In the genomic region with DNA sequence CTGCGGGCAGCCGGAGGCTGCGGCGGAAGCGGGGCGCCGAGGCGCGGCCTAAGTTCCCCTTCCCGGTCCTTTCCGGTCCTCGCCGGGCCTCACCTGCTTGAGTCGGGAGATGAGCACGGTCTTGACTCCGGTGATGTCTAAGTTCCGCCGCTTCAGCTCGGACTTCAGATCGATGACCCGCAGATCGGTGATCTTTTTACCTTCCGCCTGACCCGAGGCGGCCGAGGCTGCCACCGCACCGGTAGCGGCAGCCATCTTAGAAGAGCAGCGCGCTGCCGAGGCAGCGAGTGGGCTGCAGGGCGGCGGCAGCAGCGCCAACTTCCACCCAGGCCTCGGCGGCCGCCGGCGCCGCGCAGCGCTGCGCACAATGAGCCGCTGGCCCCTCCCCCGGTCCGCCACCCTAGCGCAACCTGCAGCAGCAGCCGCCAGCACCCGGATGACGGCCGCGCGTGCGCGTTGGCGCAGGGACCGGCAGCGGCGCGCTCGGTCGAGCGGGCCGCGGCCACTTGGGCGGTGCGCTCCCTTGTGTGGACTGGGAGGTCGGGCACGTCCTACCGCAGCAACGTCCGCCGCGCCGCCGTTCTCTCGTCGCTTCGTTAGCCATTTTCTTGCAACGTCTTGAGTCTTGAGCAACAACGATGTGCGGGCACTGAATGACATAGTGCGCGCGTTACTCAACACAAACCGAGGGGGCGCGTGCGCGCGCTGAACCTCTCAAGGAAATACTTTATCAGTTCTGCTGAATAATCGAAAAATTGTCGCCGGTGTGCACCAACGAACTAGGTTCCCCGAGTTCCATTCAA, we compare ENCODE assay signal across 1 cellular context.
A peak's percentile ranks its signal among the peaks of the same experiment; 100 is the strongest.
TF ChIP-seq lines count a peak whose summit lies in the region.

A gene (minus strand): TSS at position 369 of the 803 bp plus-strand sequence. CDS start 114 bp downstream, at position 255.

TF ChIP-seq in HepG2, 621 proteins besides CTCF, POLR2A, EP300 and RAD21 (continued from another document and continues in another):
- TF ChIP-seq, protein P1, sequence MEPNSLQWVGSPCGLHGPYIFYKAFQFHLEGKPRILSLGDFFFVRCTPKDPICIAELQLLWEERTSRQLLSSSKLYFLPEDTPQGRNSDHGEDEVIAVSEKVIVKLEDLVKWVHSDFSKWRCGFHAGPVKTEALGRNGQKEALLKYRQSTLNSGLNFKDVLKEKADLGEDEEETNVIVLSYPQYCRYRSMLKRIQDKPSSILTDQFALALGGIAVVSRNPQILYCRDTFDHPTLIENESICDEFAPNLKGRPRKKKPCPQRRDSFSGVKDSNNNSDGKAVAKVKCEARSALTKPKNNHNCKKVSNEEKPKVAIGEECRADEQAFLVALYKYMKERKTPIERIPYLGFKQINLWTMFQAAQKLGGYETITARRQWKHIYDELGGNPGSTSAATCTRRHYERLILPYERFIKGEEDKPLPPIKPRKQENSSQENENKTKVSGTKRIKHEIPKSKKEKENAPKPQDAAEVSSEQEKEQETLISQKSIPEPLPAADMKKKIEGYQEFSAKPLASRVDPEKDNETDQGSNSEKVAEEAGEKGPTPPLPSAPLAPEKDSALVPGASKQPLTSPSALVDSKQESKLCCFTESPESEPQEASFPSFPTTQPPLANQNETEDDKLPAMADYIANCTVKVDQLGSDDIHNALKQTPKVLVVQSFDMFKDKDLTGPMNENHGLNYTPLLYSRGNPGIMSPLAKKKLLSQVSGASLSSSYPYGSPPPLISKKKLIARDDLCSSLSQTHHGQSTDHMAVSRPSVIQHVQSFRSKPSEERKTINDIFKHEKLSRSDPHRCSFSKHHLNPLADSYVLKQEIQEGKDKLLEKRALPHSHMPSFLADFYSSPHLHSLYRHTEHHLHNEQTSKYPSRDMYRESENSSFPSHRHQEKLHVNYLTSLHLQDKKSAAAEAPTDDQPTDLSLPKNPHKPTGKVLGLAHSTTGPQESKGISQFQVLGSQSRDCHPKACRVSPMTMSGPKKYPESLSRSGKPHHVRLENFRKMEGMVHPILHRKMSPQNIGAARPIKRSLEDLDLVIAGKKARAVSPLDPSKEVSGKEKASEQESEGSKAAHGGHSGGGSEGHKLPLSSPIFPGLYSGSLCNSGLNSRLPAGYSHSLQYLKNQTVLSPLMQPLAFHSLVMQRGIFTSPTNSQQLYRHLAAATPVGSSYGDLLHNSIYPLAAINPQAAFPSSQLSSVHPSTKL (CRISPR knock-in tag; IDR thresholded peaks at IDR 0.05), result peak; percentile 44
- TF ChIP-seq HNRNPLL (IDR thresholded peaks at IDR 0.05; ENCODE audit: low read depth, low read length, poor library complexity, severe bottlenecking) (peak; percentile 98), BRCA1 (CRISPR knock-in tag; IDR thresholded peaks at IDR 0.05) (peak; percentile 70; the same call in 1 of the 2 replicates), FOXK2 (IDR thresholded peaks at IDR 0.05) (no peak), ATF1 (CRISPR knock-in tag; IDR thresholded peaks at IDR 0.05) (no peak), ZNF83 (CRISPR knock-in tag; IDR thresholded peaks at IDR 0.05; ENCODE audit: borderline replicate concordance) (peak; percentile 49; the same call in 1 of the 2 replicates), MAFK (conservative IDR thresholded peaks at IDR 0.05 in 1 of 2, IDR thresholded peaks at IDR 0.05 in 1 of 2; ENCODE audit: low read length in 2 of 2) (peak; percentile 90 to 97), ONECUT2 (CRISPR knock-in tag; IDR thresholded peaks at IDR 0.05) (peak; percentile 28; the same call in 1 of the 2 replicates), TEAD2 (CRISPR knock-in tag; IDR thresholded peaks at IDR 0.05) (peak; percentile 60; the same call in 1 of the 2 replicates), ZNF660 (CRISPR knock-in tag; IDR thresholded peaks at IDR 0.05; ENCODE audit: borderline replicate concordance, low read depth) (no peak), ZNF253 (CRISPR knock-in tag; IDR thresholded peaks at IDR 0.05; ENCODE audit: borderline replicate concordance) (no peak), NFKBIZ (CRISPR knock-in tag; IDR thresholded peaks at IDR 0.05) (no peak), ZFAT (CRISPR knock-in tag; conservative IDR thresholded peaks at IDR 0.05) (peak; percentile 82; the same call in 1 of the 2 replicates), HNF4A (CRISPR knock-in tag; IDR thresholded peaks at IDR 0.05) (no peak), MIER3 (CRISPR knock-in tag; IDR thresholded peaks at IDR 0.05; ENCODE audit: borderline replicate concordance) (peak; percentile 45; the same call in 1 of the 2 replicates), ZNF468 (CRISPR knock-in tag; IDR thresholded peaks at IDR 0.05) (peak; percentile 88; the same call in 1 of the 2 replicates), ZBTB20 (CRISPR knock-in tag; IDR thresholded peaks at IDR 0.05; ENCODE audit: borderline replicate concordance, low read depth) (0 out of 2 replicates have a peak, but pooled peaks have one; percentile 28), ZNF782 (CRISPR knock-in tag; IDR thresholded peaks at IDR 0.05; ENCODE audit: borderline replicate concordance) (no peak; the same call in 1 of the 2 replicates), RCOR2 (CRISPR knock-in tag; IDR thresholded peaks at IDR 0.05) (no peak), SMAD9 (CRISPR knock-in tag; IDR thresholded peaks at IDR 0.05) (no peak), ZNF761 (CRISPR knock-in tag; conservative IDR thresholded peaks at IDR 0.05) (no peak), SOX13 (IDR thresholded peaks at IDR 0.05) (no peak), SOX13 (CRISPR knock-in tag; conservative IDR thresholded peaks at IDR 0.05 in 1 of 2, IDR thresholded peaks at IDR 0.05 in 1 of 2) (peak in 1 of 2 experiments; percentile 20; a peak in 1 of 4 replicates), SMAD3 (CRISPR knock-in tag; IDR thresholded peaks at IDR 0.05) (0 out of 2 replicates have a peak, but pooled peaks have one; percentile 40), SATB2 (CRISPR knock-in tag; IDR thresholded peaks at IDR 0.05) (peak; percentile 91), ATRX (CRISPR knock-in tag; IDR thresholded peaks at IDR 0.05; ENCODE audit: borderline replicate concordance) (no peak), MTF2 (CRISPR knock-in tag; IDR thresholded peaks at IDR 0.05; ENCODE audit: borderline replicate concordance) (peak; percentile 16; the same call in 1 of the 2 replicates), ZNF737 (CRISPR knock-in tag; IDR thresholded peaks at IDR 0.05; ENCODE audit: borderline replicate concordance) (no peak)
- TF ChIP-seq, protein P2, sequence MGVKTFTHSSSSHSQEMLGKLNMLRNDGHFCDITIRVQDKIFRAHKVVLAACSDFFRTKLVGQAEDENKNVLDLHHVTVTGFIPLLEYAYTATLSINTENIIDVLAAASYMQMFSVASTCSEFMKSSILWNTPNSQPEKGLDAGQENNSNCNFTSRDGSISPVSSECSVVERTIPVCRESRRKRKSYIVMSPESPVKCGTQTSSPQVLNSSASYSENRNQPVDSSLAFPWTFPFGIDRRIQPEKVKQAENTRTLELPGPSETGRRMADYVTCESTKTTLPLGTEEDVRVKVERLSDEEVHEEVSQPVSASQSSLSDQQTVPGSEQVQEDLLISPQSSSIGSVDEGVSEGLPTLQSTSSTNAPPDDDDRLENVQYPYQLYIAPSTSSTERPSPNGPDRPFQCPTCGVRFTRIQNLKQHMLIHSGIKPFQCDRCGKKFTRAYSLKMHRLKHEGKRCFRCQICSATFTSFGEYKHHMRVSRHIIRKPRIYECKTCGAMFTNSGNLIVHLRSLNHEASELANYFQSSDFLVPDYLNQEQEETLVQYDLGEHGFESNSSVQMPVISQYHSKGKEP (CRISPR knock-in tag; IDR thresholded peaks at IDR 0.05), result 0 out of 2 replicates have a peak, but pooled peaks have one; percentile 53
- TF ChIP-seq, protein P3, sequence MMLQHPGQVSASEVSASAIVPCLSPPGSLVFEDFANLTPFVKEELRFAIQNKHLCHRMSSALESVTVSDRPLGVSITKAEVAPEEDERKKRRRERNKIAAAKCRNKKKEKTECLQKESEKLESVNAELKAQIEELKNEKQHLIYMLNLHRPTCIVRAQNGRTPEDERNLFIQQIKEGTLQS (CRISPR knock-in tag; IDR thresholded peaks at IDR 0.05), result no peak
- TF ChIP-seq, protein P4, sequence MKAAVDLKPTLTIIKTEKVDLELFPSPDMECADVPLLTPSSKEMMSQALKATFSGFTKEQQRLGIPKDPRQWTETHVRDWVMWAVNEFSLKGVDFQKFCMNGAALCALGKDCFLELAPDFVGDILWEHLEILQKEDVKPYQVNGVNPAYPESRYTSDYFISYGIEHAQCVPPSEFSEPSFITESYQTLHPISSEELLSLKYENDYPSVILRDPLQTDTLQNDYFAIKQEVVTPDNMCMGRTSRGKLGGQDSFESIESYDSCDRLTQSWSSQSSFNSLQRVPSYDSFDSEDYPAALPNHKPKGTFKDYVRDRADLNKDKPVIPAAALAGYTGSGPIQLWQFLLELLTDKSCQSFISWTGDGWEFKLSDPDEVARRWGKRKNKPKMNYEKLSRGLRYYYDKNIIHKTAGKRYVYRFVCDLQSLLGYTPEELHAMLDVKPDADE (CRISPR knock-in tag; IDR thresholded peaks at IDR 0.05), result no peak
- TF ChIP-seq, protein P5, sequence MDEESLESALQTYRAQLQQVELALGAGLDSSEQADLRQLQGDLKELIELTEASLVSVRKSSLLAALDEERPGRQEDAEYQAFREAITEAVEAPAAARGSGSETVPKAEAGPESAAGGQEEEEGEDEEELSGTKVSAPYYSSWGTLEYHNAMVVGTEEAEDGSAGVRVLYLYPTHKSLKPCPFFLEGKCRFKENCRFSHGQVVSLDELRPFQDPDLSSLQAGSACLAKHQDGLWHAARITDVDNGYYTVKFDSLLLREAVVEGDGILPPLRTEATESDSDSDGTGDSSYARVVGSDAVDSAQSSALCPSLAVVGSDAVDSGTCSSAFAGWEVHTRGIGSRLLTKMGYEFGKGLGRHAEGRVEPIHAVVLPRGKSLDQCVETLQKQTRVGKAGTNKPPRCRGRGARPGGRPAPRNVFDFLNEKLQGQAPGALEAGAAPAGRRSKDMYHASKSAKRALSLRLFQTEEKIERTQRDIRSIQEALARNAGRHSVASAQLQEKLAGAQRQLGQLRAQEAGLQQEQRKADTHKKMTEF (CRISPR knock-in tag; IDR thresholded peaks at IDR 0.05), result peak; percentile 84; the same call in 1 of the 2 replicates
- TF ChIP-seq, protein P6, sequence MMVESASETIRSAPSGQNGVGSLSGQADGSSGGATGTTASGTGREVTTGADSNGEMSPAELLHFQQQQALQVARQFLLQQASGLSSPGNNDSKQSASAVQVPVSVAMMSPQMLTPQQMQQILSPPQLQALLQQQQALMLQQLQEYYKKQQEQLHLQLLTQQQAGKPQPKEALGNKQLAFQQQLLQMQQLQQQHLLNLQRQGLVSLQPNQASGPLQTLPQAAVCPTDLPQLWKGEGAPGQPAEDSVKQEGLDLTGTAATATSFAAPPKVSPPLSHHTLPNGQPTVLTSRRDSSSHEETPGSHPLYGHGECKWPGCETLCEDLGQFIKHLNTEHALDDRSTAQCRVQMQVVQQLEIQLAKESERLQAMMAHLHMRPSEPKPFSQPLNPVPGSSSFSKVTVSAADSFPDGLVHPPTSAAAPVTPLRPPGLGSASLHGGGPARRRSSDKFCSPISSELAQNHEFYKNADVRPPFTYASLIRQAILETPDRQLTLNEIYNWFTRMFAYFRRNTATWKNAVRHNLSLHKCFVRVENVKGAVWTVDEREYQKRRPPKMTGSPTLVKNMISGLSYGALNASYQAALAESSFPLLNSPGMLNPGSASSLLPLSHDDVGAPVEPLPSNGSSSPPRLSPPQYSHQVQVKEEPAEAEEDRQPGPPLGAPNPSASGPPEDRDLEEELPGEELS (CRISPR knock-in tag; IDR thresholded peaks at IDR 0.05), result peak; percentile 50; the same call in 1 of the 2 replicates
- TF ChIP-seq, protein P7, sequence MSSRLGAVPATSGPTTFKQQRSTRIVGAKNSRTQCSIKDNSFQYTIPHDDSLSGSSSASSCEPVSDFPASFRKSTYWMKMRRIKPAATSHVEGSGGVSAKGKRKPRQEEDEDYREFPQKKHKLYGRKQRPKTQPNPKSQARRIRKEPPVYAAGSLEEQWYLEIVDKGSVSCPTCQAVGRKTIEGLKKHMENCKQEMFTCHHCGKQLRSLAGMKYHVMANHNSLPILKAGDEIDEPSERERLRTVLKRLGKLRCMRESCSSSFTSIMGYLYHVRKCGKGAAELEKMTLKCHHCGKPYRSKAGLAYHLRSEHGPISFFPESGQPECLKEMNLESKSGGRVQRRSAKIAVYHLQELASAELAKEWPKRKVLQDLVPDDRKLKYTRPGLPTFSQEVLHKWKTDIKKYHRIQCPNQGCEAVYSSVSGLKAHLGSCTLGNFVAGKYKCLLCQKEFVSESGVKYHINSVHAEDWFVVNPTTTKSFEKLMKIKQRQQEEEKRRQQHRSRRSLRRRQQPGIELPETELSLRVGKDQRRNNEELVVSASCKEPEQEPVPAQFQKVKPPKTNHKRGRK (CRISPR knock-in tag; IDR thresholded peaks at IDR 0.05), result no peak
- TF ChIP-seq, protein P8, sequence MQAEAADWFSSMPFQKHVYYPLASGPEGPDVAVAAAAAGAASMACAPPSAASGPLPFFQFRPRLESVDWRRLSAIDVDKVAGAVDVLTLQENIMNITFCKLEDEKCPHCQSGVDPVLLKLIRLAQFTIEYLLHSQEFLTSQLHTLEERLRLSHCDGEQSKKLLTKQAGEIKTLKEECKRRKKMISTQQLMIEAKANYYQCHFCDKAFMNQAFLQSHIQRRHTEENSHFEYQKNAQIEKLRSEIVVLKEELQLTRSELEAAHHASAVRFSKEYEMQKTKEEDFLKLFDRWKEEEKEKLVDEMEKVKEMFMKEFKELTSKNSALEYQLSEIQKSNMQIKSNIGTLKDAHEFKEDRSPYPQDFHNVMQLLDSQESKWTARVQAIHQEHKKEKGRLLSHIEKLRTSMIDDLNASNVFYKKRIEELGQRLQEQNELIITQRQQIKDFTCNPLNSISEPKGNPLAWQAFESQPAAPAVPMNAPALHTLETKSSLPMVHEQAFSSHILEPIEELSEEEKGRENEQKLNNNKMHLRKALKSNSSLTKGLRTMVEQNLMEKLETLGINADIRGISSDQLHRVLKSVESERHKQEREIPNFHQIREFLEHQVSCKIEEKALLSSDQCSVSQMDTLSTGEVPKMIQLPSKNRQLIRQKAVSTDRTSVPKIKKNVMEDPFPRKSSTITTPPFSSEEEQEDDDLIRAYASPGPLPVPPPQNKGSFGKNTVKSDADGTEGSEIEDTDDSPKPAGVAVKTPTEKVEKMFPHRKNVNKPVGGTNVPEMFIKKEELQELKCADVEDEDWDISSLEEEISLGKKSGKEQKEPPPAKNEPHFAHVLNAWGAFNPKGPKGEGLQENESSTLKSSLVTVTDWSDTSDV (CRISPR knock-in tag; IDR thresholded peaks at IDR 0.05), result no peak
- TF ChIP-seq, protein P9, sequence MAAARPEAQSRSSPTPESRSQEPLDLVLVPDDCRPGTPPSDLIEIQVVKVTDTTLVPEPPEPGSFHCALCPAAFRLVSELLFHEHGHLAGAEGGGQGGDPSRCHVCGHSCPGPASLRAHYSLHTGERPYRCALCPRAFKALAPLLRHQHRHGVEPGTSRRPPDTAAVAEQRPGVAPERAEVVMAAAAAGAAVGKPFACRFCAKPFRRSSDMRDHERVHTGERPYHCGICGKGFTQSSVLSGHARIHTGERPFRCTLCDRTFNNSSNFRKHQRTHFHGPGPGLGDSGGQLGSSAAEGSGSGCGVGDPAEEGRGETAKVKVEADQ (CRISPR knock-in tag; IDR thresholded peaks at IDR 0.05; ENCODE audit: borderline replicate concordance), result no peak; the same call in 1 of the 2 replicates
